In genomic region chr2:21183306-21183705, GRCh38 we compare ENCODE assay signal across 36 cellular contexts. TPM values are rescaled to one million over a fixed set of nuclear protein-coding genes. Genes with fewer than 3 reads are reported as not detected.
DNase-seq lines count a peak whose midpoint lies in the region; ATAC-seq, FAIRE-seq and TF ChIP-seq lines count a peak whose summit lies in the region.
"Had no signal": no experiment of that assay in that cellular context is flagged by ENCODE, and none has a peak within 500 bp of the region (broad histone marks: within the 10 kb centered on the region; RNA-seq: fewer than 3 reads in every experiment).

No MANE protein-coding gene starts in this region.

- no peak overlapping the region for H3K23ac ChIP-seq in H1 (ENCODE audit: insufficient read length)
- H3K23ac ChIP-seq in trophoblast cell (ENCODE audit: low read length), result no peak overlapping the region

- H3K9ac ChIP-seq in H1 (replicated peaks in 1 of 4; ENCODE audit: extremely low read depth in 1 of 4, low read depth in 3 of 4, low read length in 3 of 4) (no peak overlapping the region), trophoblast cell (ENCODE audit: low read length) (no peak overlapping the region)
- H3K9ac ChIP-seq: BLaER1; BLaER1 treated with 17β-estradiol and CSF1 and Interleukin-3, amounts not matched to agents 10 nM and 100 nM had no signal

- no peak overlapping the region for H2BK15ac ChIP-seq in H1 (ENCODE audit: low read length)

- CTCF ChIA-PET in H1 (lab: Charles Lee; ENCODE audit: partially characterized antibody), result interaction anchor here (0.7 to 1.3 kb wide), 3 partner anchors 99 to 618 kb away, joined by 3 to 4 read pairs (median 4); no protein-coding TSS in a partner anchor

- H3K27me3 ChIP-seq in H1 (replicated peaks in 1 of 4; ENCODE audit: control insufficient read depth in 3 of 4, extremely low read depth in 1 of 4, insufficient read depth in 3 of 4, low read length in 3 of 4) (no peaks in the 10 kb centered on the region), trophoblast cell (ENCODE audit: insufficient read depth, low read length) (no peaks in the 10 kb centered on the region)
- H3K27me3 ChIP-seq: BE2C; BLaER1; BLaER1 treated with 17β-estradiol and CSF1 and Interleukin-3, amounts not matched to agents 10 nM and 100 nM had no signal

- TF ChIP-seq POLR2A in H1 (IDR thresholded peaks at IDR 0.05; ENCODE audit: control extremely low read depth in 1 of 2, low read depth in 2 of 2, low read length in 2 of 2), result no peak

- H3K56ac ChIP-seq in H1 (replicated peaks; ENCODE audit: insufficient read length, low read depth, low read length), result no peak overlapping the region

- ATAC-seq in HG03095 (IDR thresholded peaks at IDR 0.05; ENCODE audit: unreplicated experiment) (no peak), HG02852 (IDR thresholded peaks at IDR 0.05; ENCODE audit: unreplicated experiment) (no peak)
- ATAC-seq: A549; CD8-positive, alpha-beta T cell had no signal

- TF ChIP-seq CTCF in H1 (IDR thresholded peaks at IDR 0.05; ENCODE audit: control extremely low read depth in 1 of 3, insufficient read depth in 1 of 3, low read depth in 1 of 3, low read length in 3 of 3), result no peak

- H3K79me2 ChIP-seq in H1 (ENCODE audit: control insufficient read depth in 1 of 2, insufficient read depth in 2 of 2, low read length in 2 of 2) (no peaks in the 10 kb centered on the region), trophoblast cell (ENCODE audit: control insufficient read depth, insufficient read depth, low read length, poor library complexity) (no peaks in the 10 kb centered on the region)

- TF ChIP-seq EP300 in H1 (IDR thresholded peaks at IDR 0.05; ENCODE audit: borderline replicate concordance in 1 of 2, low read depth in 2 of 2, low read length in 2 of 2), result no peak

- H4K5ac ChIP-seq in H1 (ENCODE audit: insufficient read length, low read depth, low read length), result no peak overlapping the region

- TF ChIP-seq RAD21 in H1 (IDR thresholded peaks at IDR 0.05 in 1 of 2, conservative IDR thresholded peaks at IDR 0.05 in 1 of 2; ENCODE audit: low read depth in 2 of 2, low read length in 2 of 2), result no peak

- no peak overlapping the region for H2BK12ac ChIP-seq in H1 (ENCODE audit: low read depth, low read length)
- H2BK12ac ChIP-seq in trophoblast cell (ENCODE audit: low read length), result no peak overlapping the region

- no peaks in the 10 kb centered on the region for H4K20me1 ChIP-seq in H1 (replicated peaks in 1 of 2; ENCODE audit: control insufficient read depth in 1 of 2, insufficient read depth in 2 of 2, low read length in 2 of 2)
- H4K20me1 ChIP-seq: BLaER1; BLaER1 treated with 17β-estradiol and CSF1 and Interleukin-3, amounts not matched to agents 10 nM and 100 nM had no signal

- H2BK20ac ChIP-seq in H1 (ENCODE audit: low read length), result no peak overlapping the region

- H2BK5ac ChIP-seq in H1 (ENCODE audit: low read depth, low read length), result no peak overlapping the region
- no peak overlapping the region for H2BK5ac ChIP-seq in trophoblast cell (ENCODE audit: low read depth, low read length, poor library complexity)

- no peak overlapping the region for H3K4me2 ChIP-seq in H1 (ENCODE audit: insufficient read depth in 1 of 2, low read depth in 2 of 2, low read length in 2 of 2)
- H3K4me2 ChIP-seq in trophoblast cell (ENCODE audit: low read length), result no peak overlapping the region
- H3K4me2 ChIP-seq: A549; BLaER1; BLaER1 treated with 17β-estradiol and CSF1 and Interleukin-3, amounts not matched to agents 10 nM and 100 nM had no signal

- no peak overlapping the region for H3K4ac ChIP-seq in H1 (replicated peaks; ENCODE audit: insufficient read length, low read depth, low read length)
- no peak overlapping the region for H3K4ac ChIP-seq in trophoblast cell (ENCODE audit: low read depth, low read length)

- DNase-seq in H1 (ENCODE audit: low read depth in 1 of 2, low spot score in 2 of 2), result no peak
- DNase-seq in trophoblast cell, result peak; percentile 84 to 92
- DNase-seq: 8988T; ACHN; AML-193; BE2C; C1 segment of cervical spinal cord; Caco-2; Calu3; CD4-positive, alpha-beta memory T cell; CD4-positive, alpha-beta T cell; CD4-positive, CD25-positive, alpha-beta regulatory T cell; CD8-positive, alpha-beta memory T cell; CD8-positive, alpha-beta T cell; COR-L47; DMS 273 treated with DMSO at 0.1 percent for 48 hours; DMS153; DMS53; DMS79; DMS79 treated with DMSO at 0.1 percent for 48 hours; DND-41; EL had no signal

- H3K27ac ChIP-seq in H1 (ENCODE audit: low read depth, low read length) (no peak overlapping the region), trophoblast cell (ENCODE audit: low read depth, low read length) (no peak overlapping the region)
- H3K27ac ChIP-seq: 22Rv1; A549; BLaER1; BLaER1 treated with 17β-estradiol and CSF1 and Interleukin-3, amounts not matched to agents 10 nM and 100 nM; C4-2B had no signal

- no peaks in the 10 kb centered on the region for H3K23me2 ChIP-seq in H1 (ENCODE audit: low read depth, low read length)

- no peaks in the 10 kb centered on the region; a peak in 1 of 7 replicates for H3K4me1 ChIP-seq in H1 (replicated peaks in 1 of 4; ENCODE audit: control insufficient read depth in 3 of 4, insufficient read depth in 4 of 4, low read length in 3 of 4)
- no peaks in the 10 kb centered on the region for H3K4me1 ChIP-seq in trophoblast cell (ENCODE audit: control insufficient read depth in 1 of 2, insufficient read depth in 2 of 2, low read length in 2 of 2)
- H3K4me1 ChIP-seq: A549; BE2C; BLaER1; BLaER1 treated with 17β-estradiol and CSF1 and Interleukin-3, amounts not matched to agents 10 nM and 100 nM had no signal

- FAIRE-seq in H1 (lab: Jason Lieb, UNC), result no peak
- FAIRE-seq: A204.1, A549, D721Med had no signal

- no peak overlapping the region for H4K91ac ChIP-seq in H1 (replicated peaks; ENCODE audit: insufficient read length, low read length)
- H4K91ac ChIP-seq in trophoblast cell (ENCODE audit: low read depth, low read length), result no peak overlapping the region

- POLR2A ChIA-PET in H1 (lab: Charles Lee; ENCODE audit: partially characterized antibody), result interaction anchor here (0.6 kb wide), 1 partner anchor 232 kb away, joined by 4 read pairs; no protein-coding TSS in a partner anchor

- no peaks in the 10 kb centered on the region for H3K9me3 ChIP-seq in H1 (ENCODE audit: insufficient read depth in 2 of 2, low read depth in 1 of 2, low read length in 1 of 2)
- no peaks in the 10 kb centered on the region for H3K9me3 ChIP-seq in trophoblast cell (ENCODE audit: insufficient read depth, low read depth, low read length)
- H3K9me3 ChIP-seq: A549; BE2C; BLaER1; BLaER1 treated with 17β-estradiol and CSF1 and Interleukin-3, amounts not matched to agents 10 nM and 100 nM; Caco-2 had no signal

- H3K36me3 ChIP-seq in H1 (ENCODE audit: control insufficient read depth in 2 of 4, insufficient read depth in 4 of 4, low read length in 3 of 4) (no peaks in the 10 kb centered on the region), trophoblast cell (ENCODE audit: control insufficient read depth in 1 of 2, insufficient read depth in 2 of 2, low read length in 2 of 2) (no peaks in the 10 kb centered on the region)
- H3K36me3 ChIP-seq: BE2C; BLaER1; BLaER1 treated with 17β-estradiol and CSF1 and Interleukin-3, amounts not matched to agents 10 nM and 100 nM had no signal

- H2AK5ac ChIP-seq in H1 (ENCODE audit: low read depth, low read length), result no peak overlapping the region
- no peak overlapping the region for H2AK5ac ChIP-seq in trophoblast cell (ENCODE audit: low read length)

- H3K14ac ChIP-seq in H1 (ENCODE audit: insufficient read length) (no peak overlapping the region), trophoblast cell (ENCODE audit: low read length) (no peak overlapping the region)

- WGBS in H1 (ENCODE audit: extremely low coverage in 1 of 2, insufficient coverage in 1 of 2, insufficient read length in 1 of 2, insufficient replicate concordance in 2 of 2, low coverage in 1 of 2, low lambda C conversion rate in 2 of 2, missing lambda C conversion rate in 1 of 2), 2 experiments, result 86% methylated on average over 4 of the region's 4 CpGs; no CpG with 5 or more reads in 1 of the 2 experiments
- no CpG with 5 or more reads among the region's 4 CpGs for WGBS in trophoblast cell (ENCODE audit: extremely low coverage, insufficient coverage, insufficient read length)

- no peak overlapping the region for H4K8ac ChIP-seq in H1 (ENCODE audit: extremely low read depth, insufficient read depth, low read length)
- H4K8ac ChIP-seq in trophoblast cell (ENCODE audit: low read depth, low read length), result no peak overlapping the region

- H3K4me3 ChIP-seq in H1 (ENCODE audit: extremely low read depth in 1 of 4, insufficient read depth in 2 of 4, low read depth in 3 of 4, low read length in 4 of 4) (no peak overlapping the region), trophoblast cell (ENCODE audit: low read depth, low read length) (no peak overlapping the region)
- H3K4me3 ChIP-seq: A549; BLaER1; BLaER1 treated with 17β-estradiol and CSF1 and Interleukin-3, amounts not matched to agents 10 nM and 100 nM had no signal

- no peak overlapping the region for H4K12ac ChIP-seq in trophoblast cell (ENCODE audit: low read depth, low read length)

- H3K79me1 ChIP-seq in H1 (ENCODE audit: low read depth, low read length), result no peaks in the 10 kb centered on the region
- H3K79me1 ChIP-seq in trophoblast cell (ENCODE audit: low read length), result no peaks in the 10 kb centered on the region

- H2BK120ac ChIP-seq in H1 (replicated peaks; ENCODE audit: low read depth, low read length) (peak overlapping the region; percentile 18), trophoblast cell (ENCODE audit: insufficient read depth, low read length, poor library complexity) (no peak overlapping the region)

- H3K18ac ChIP-seq in H1 (ENCODE audit: extremely low read depth, low read length), result no peak overlapping the region
- no peak overlapping the region for H3K18ac ChIP-seq in trophoblast cell (ENCODE audit: low read length)

- no peak overlapping the region for H2AFZ ChIP-seq in H1 (ENCODE audit: low read length)
- no peak overlapping the region for H2AFZ ChIP-seq in trophoblast cell (ENCODE audit: insufficient read depth, low read length, poor library complexity)

TF ChIP-seq in H1, 55 proteins besides CTCF, POLR2A, EP300 and RAD21 (continues in another document):
- TF ChIP-seq ZNF274 (IDR thresholded peaks at IDR 0.05; ENCODE audit: borderline replicate concordance, extremely low read depth, low read length), result no peak
- TF ChIP-seq HDAC6 (IDR thresholded peaks at IDR 0.05; ENCODE audit: low read depth, low read length), result no peak
- TF ChIP-seq GTF2F1 (IDR thresholded peaks at IDR 0.05; ENCODE audit: borderline replicate concordance, low read depth, low read length), result no peak
- TF ChIP-seq PHF8 (conservative IDR thresholded peaks at IDR 0.05; ENCODE audit: low read depth, low read length), result no peak

RNA-seq across cellular contexts. Expression of gene TDRD15, which starts 59.5 kb away (rescaled TPM):
- not detected in 2 replicates for total RNA-seq in H1 (2021; fragmentation: NEBNext Ultra II Directional; extraction: Animal tissue kit (Norgen Biotek cat#: 25700))
- polyA plus RNA-seq in H1 (2011; rRNA removed), result not detected in 2 replicates
- not detected for polyA plus RNA-seq in H1 (2011; cell fraction: cytosol; rRNA removed)
- polyA plus RNA-seq in H1 (2011; cell fraction: nucleus; rRNA removed), result not detected
- not detected in 4 replicates for polyA plus RNA-seq in H1 (2012, experiment 1 of 2)
- not detected for polyA plus RNA-seq in H1 (2012, experiment 2 of 2)
- not detected for polyA plus RNA-seq in H1 (2013, experiment 1 of 2)
- not detected for polyA plus RNA-seq in H1 (2013, experiment 2 of 2)
- polyA minus RNA-seq in H1 (2011; rRNA and poly(A)+ RNA removed), result not detected in 2 replicates
- polyA minus RNA-seq in H1 (2011; cell fraction: cytosol; rRNA and poly(A)+ RNA removed), result not detected
- polyA minus RNA-seq in H1 (2011; cell fraction: nucleus; rRNA and poly(A)+ RNA removed), result not detected
- polyA plus RNA-seq in trophoblast cell (2013), result 0.01 TPM in 2 replicates
- total RNA-seq: A172; A673; Caco-2; Calu3; CD4-positive, alpha-beta T cell; CD4-positive, CD25-positive, alpha-beta regulatory T cell; CD8-positive, alpha-beta T cell had no signal
- polyA plus RNA-seq: A549; AG04450; BJ; CD14-positive monocyte; CD4-positive, CD25-positive, alpha-beta regulatory T cell had no signal

Comparison
In these comparisons a context has a peak if more than half of its experiments do, and no peak if none do; other contexts are left out.
1. DNase-seq: peak in trophoblast cell (2 of 2); none in H1 (0 of 2).